ENCODE assay signal across 10 cellular contexts in genomic region chr14:93970967-93971634, GRCh38. TPM values are rescaled to one million over a fixed set of nuclear protein-coding genes. Genes with fewer than 3 reads are reported as not detected.
DNase-seq lines count a peak whose midpoint lies in the region; ATAC-seq, FAIRE-seq and TF ChIP-seq lines count a peak whose summit lies in the region.
"Had no signal": no experiment of that assay in that cellular context is flagged by ENCODE, and none has a peak within 500 bp of the region (broad histone marks: within the 10 kb centered on the region; RNA-seq: fewer than 3 reads in every experiment).

No MANE protein-coding gene starts in this region.

- peak; percentile 82 for ATAC-seq in activated CD8-positive, alpha-beta T cell treated with anti-CD3 and anti-CD28 coated beads, Interleukin-2, amount 10 ng/mL, durations not matched to agents 7 days and 5 days
- ATAC-seq in HepG2: peak; percentile 21; the same call in 2 of the 3 replicates
- ATAC-seq in upper lobe of left lung (ENCODE audit: low FRiP score in 2 of 2): no peak

- H3K36me3 Mint-ChIP-seq in IgD-negative memory B cell: peaks cover 2% of the 10 kb centered on the region
- H3K36me3 Mint-ChIP-seq in activated CD8-positive, alpha-beta T cell treated with anti-CD3 and anti-CD28 coated beads, Interleukin-2, amount 10 ng/mL, durations not matched to agents 7 days and 5 days (ENCODE audit: low read depth): peaks cover 12% of the 10 kb centered on the region

- WGBS in HepG2 (ENCODE audit: low lambda C conversion rate): 4% methylated on average over 5 of the region's 15 CpGs
- WGBS in upper lobe of left lung, 2 donors: 41% methylated on average over 13 to 15 of the region's 15 CpGs
- 76 to 83% methylated on average over 9 to 15 of the region's 15 CpGs for WGBS in testis, 2 donors

- H3K4me1 ChIP-seq in HepG2 (ENCODE audit: insufficient read depth, low read length) (peaks cover 44% of the 10 kb centered on the region), upper lobe of left lung (peaks cover 6 to 19% (median 9%) of the 10 kb centered on the region in 4 donors), testis (no peaks in the 10 kb centered on the region)

- H4K20me1 ChIP-seq in HepG2 (ENCODE audit: insufficient read depth, low read length): no peaks in the 10 kb centered on the region

- H3K9ac ChIP-seq in HepG2 (ENCODE audit: insufficient read depth, low read depth, low read length): no peak overlapping the region

- H3K9me3 ChIP-seq in HepG2 (ENCODE audit: low read length): no peaks in the 10 kb centered on the region
- no peaks in the 10 kb centered on the region for H3K9me3 ChIP-seq in upper lobe of left lung
- H3K9me3 ChIP-seq in testis: no peaks in the 10 kb centered on the region

- H3K36me3 ChIP-seq in HepG2 (replicated peaks in 1 of 2; ENCODE audit: control insufficient read depth in 1 of 2, insufficient read depth in 2 of 2, low read length in 2 of 2) (no peaks in the 10 kb centered on the region; a peak in 1 of 5 replicates), upper lobe of left lung (no peaks in the 10 kb centered on the region), testis (ENCODE audit: low read depth, missing control alignments) (no peaks in the 10 kb centered on the region)

- intact Hi-C loops in HepG2 (cut with micrococcal nuclease; ENCODE audit: unreplicated experiment) (loop anchor here (1.0 kb wide), 2 partner anchors 18 to 32 kb away; no protein-coding TSS in a partner anchor), testis (cut with DNase I; ENCODE audit: low total_unique reads) (no loop called here)

- DNase-seq in DMS79 treated with DMSO at 0.1 percent for 48 hours (lab: John Stamatoyannopoulos, UW): peak; percentile 73
- DNase-seq in GM20000 (ENCODE audit: low spot score): peak; percentile 69
- DNase-seq in activated CD8-positive, alpha-beta T cell treated with anti-CD3 and anti-CD28 coated beads, Interleukin-2, amount 10 ng/mL, durations not matched to agents 7 days and 5 days: peak; percentile 88
- DNase-seq in HepG2 (ENCODE audit: low spot score): no peak
- DNase-seq in upper lobe of left lung: no peak
- no peak for DNase-seq in RCC 7860 (ENCODE audit: low spot score)
- DNase-seq in testis: no peak

- no peak for TF ChIP-seq RAD21 in HepG2 (CRISPR knock-in tag; IDR thresholded peaks at IDR 0.05)

- no peak for FAIRE-seq in HepG2 (lab: Jason Lieb, UNC)
- no peak for FAIRE-seq in RCC 7860 (lab: Jason Lieb, UNC)

- in situ Hi-C loops in HepG2 (cut with HindIII; ENCODE audit: extremely low pct_ligation_motif_present, low pct_unique_long_range_greater_than_20kb): loop anchor here (5.0 kb wide), 1 partner anchor 34 kb away; no protein-coding TSS in a partner anchor

- no peaks in the 10 kb centered on the region for H3K9me3 Mint-ChIP-seq in IgD-negative memory B cell
- H3K9me3 Mint-ChIP-seq in activated CD8-positive, alpha-beta T cell treated with anti-CD3 and anti-CD28 coated beads, Interleukin-2, amount 10 ng/mL, durations not matched to agents 7 days and 5 days (ENCODE audit: insufficient read depth): peaks cover 2% of the 10 kb centered on the region

- TF ChIP-seq CTCF in GM20000 (IDR thresholded peaks at IDR 0.05; ENCODE audit: extremely low read depth, missing control alignments) (no peak), HepG2 (CRISPR knock-in tag; IDR thresholded peaks at IDR 0.05) (no peak; the same call in 1 of the 2 replicates), upper lobe of left lung (IDR thresholded peaks at IDR 0.05) (no peak), testis (IDR thresholded peaks at IDR 0.05) (no peak)

- peaks cover 40 to 55% (median 52%) of the 10 kb centered on the region in 3 donors for H3K4me1 Mint-ChIP-seq in IgD-negative memory B cell
- H3K4me1 Mint-ChIP-seq in activated CD8-positive, alpha-beta T cell treated with anti-CD3 and anti-CD28 coated beads, Interleukin-2, amount 10 ng/mL, durations not matched to agents 7 days and 5 days (ENCODE audit: low read depth): peaks cover 86% of the 10 kb centered on the region

- no peak overlapping the region for H2AFZ ChIP-seq in HepG2 (ENCODE audit: low read length)

- CTCF ChIA-PET in activated CD8-positive, alpha-beta T cell treated with anti-CD3 and anti-CD28 coated beads, Interleukin-2, amount 10 ng/mL, durations not matched to agents 7 days and 5 days (lab: Charles Lee): interaction anchor here (0.7 to 13.0 kb wide), 27 partner anchors 8 to 210 kb away, joined by 3 to 366 read pairs (median 12); partner anchors contain the start of genes CCDC197, DDX24, IFI27L1 and OTUB2
- CTCF ChIA-PET in HepG2 (lab: Yijun Ruan, JAX; ENCODE audit: low intra/inter-chr PET ratio, low total read pairs): interaction anchor here (1.0 to 3.8 kb wide), 5 partner anchors 12 to 65 kb away, joined by 3 to 51 read pairs (median 15); no protein-coding TSS in a partner anchor

- TF ChIP-seq POLR2A in HepG2 (IDR thresholded peaks at IDR 0.05; ENCODE audit: insufficient read depth in 1 of 2, low read depth in 2 of 2, low read length in 2 of 2) (no peak), upper lobe of left lung (IDR thresholded peaks at IDR 0.05) (no peak), testis (IDR thresholded peaks at IDR 0.05) (no peak)

- H3K27me3 ChIP-seq in HepG2 (ENCODE audit: control insufficient read depth in 1 of 2, insufficient read depth in 2 of 2, low read length in 2 of 2) (peaks cover 9 to 45% of the 10 kb centered on the region in 2 experiments), upper lobe of left lung (no peaks in the 10 kb centered on the region), testis (no peaks in the 10 kb centered on the region)

- TF ChIP-seq EP300 in HepG2 (IDR thresholded peaks at IDR 0.05; ENCODE audit: low read depth in 2 of 2, low read length in 2 of 2) (no peak), HepG2 (CRISPR knock-in tag; IDR thresholded peaks at IDR 0.05; ENCODE audit: borderline replicate concordance) (no peak), upper lobe of left lung (IDR thresholded peaks at IDR 0.05) (no peak)

- H3K79me2 ChIP-seq in HepG2 (ENCODE audit: insufficient read depth, low read length): no peaks in the 10 kb centered on the region

- H3K4me3 Mint-ChIP-seq in IgD-negative memory B cell: peak overlapping the region; percentile 84 to 97 (median 90)
- peak overlapping the region; percentile 80 for H3K4me3 Mint-ChIP-seq in activated CD8-positive, alpha-beta T cell treated with anti-CD3 and anti-CD28 coated beads, Interleukin-2, amount 10 ng/mL, durations not matched to agents 7 days and 5 days

- POLR2A ChIA-PET in activated CD8-positive, alpha-beta T cell treated with anti-CD3 and anti-CD28 coated beads, Interleukin-2, amount 10 ng/mL, durations not matched to agents 7 days and 5 days (lab: Charles Lee): interaction anchor here (0.9 to 11.5 kb wide), 10 partner anchors 11 to 109 kb away, joined by 3 to 303 read pairs (median 4); no protein-coding TSS in a partner anchor
- POLR2A ChIA-PET in HepG2 (lab: Yijun Ruan, JAX): interaction anchor here (1.1 to 2.2 kb wide), 4 partner anchors 10 to 31 kb away, joined by 3 to 17 read pairs (median 6); no protein-coding TSS in a partner anchor

- H3K4me3 ChIP-seq in HepG2 (replicated peaks in 1 of 3; ENCODE audit: insufficient read depth in 1 of 3, low read depth in 2 of 3, low read length in 3 of 3) (peak overlapping the region; percentile 5 to 57 (median 9); a peak in 2 of 6 replicates), upper lobe of left lung (peak overlapping the region in 3 of 4 donors; percentile 26 to 47 (median 42)), testis (no peak overlapping the region)

- H3K27ac ChIP-seq in HepG2 (ENCODE audit: extremely low read length, insufficient read depth, low read length): no peak overlapping the region
- peak overlapping the region in 2 of 4 donors; percentile 35 to 39 for H3K27ac ChIP-seq in upper lobe of left lung
- no peak overlapping the region for H3K27ac ChIP-seq in testis

- H3K4me2 ChIP-seq in HepG2 (ENCODE audit: low read depth, low read length): peak overlapping the region; percentile 57

- no TSS peak for BruUV-seq in HepG2 (replicated peaks; lab: Mats Ljungman, UMichigan)

- peaks cover 18% of the 10 kb centered on the region for H3K27me3 Mint-ChIP-seq in IgD-negative memory B cell
- no peaks in the 10 kb centered on the region for H3K27me3 Mint-ChIP-seq in activated CD8-positive, alpha-beta T cell treated with anti-CD3 and anti-CD28 coated beads, Interleukin-2, amount 10 ng/mL, durations not matched to agents 7 days and 5 days (ENCODE audit: low read depth)

- H3K27ac Mint-ChIP-seq in IgD-negative memory B cell: peak overlapping the region; percentile 37 to 84 (median 79)
- H3K27ac Mint-ChIP-seq in activated CD8-positive, alpha-beta T cell treated with anti-CD3 and anti-CD28 coated beads, Interleukin-2, amount 10 ng/mL, durations not matched to agents 7 days and 5 days: peak overlapping the region; percentile 95

RNA-seq across cellular contexts. Expression of gene ASB2, which starts 5.3 kb away (rescaled TPM):
- 3.8 TPM for polyA plus RNA-seq in IgD-negative memory B cell
- total RNA-seq in activated CD8-positive, alpha-beta T cell treated with anti-CD3 and anti-CD28 coated beads, Interleukin-2, amount 10 ng/mL, durations not matched to agents 7 days and 5 days: 10 to 100 TPM; 15.8 to 17.0 TPM
- total RNA-seq in HepG2 (2016; rRNA removed; fragmentation: Illumina TruSeq; extraction: Trizol): 0.46 and 0.82 TPM in 2 replicates
- 0.26 and 0.40 TPM in 2 replicates for total RNA-seq in HepG2 (2016; cell fraction: cytosol; rRNA removed; fragmentation: Illumina TruSeq; extraction: Trizol; ENCODE audit: low read depth)
- total RNA-seq in HepG2 (2016; cell fraction: insoluble cytoplasmic fraction; rRNA removed; fragmentation: Illumina TruSeq; extraction: Trizol): 0.62 and 0.93 TPM in 2 replicates
- 0.37 and 0.83 TPM in 2 replicates for total RNA-seq in HepG2 (2016; cell fraction: membrane; rRNA removed; fragmentation: Illumina TruSeq; extraction: Trizol)
- total RNA-seq in HepG2 (2016; cell fraction: nucleus; rRNA removed; fragmentation: Illumina TruSeq; extraction: Trizol): 1.1 and 1.3 TPM in 2 replicates
- polyA plus RNA-seq in HepG2 (2011; rRNA removed): 4.1 and 4.5 TPM in 2 replicates
- polyA plus RNA-seq in HepG2 (2011; cell fraction: cytosol; rRNA removed): 4.5 and 6.1 TPM in 2 replicates
- 9.6 and 13.9 TPM in 2 replicates for polyA plus RNA-seq in HepG2 (2011; cell fraction: nucleus; rRNA removed)
- 0.48 and 0.80 TPM in 2 replicates for polyA plus RNA-seq in HepG2 (2012)
- polyA plus RNA-seq in HepG2 (2016; cell fraction: cytosol; fragmentation: Illumina TruSeq; extraction: Trizol; ENCODE audit: low read depth): 0.21 and 0.37 TPM in 2 replicates
- polyA plus RNA-seq in HepG2 (2016; cell fraction: insoluble cytoplasmic fraction; fragmentation: Illumina TruSeq; extraction: Trizol; ENCODE audit: low read depth): 0.58 and 0.71 TPM in 2 replicates
- polyA plus RNA-seq in HepG2 (2016; cell fraction: membrane; fragmentation: Illumina TruSeq; extraction: Trizol; ENCODE audit: low read depth): 0.35 and 0.43 TPM in 2 replicates
- polyA plus RNA-seq in HepG2 (2016; cell fraction: nucleus; fragmentation: Illumina TruSeq; extraction: Trizol; ENCODE audit: insufficient read depth, low read depth): 1.0 and 1.6 TPM in 2 replicates
- polyA minus RNA-seq in HepG2 (2011; rRNA and poly(A)+ RNA removed; ENCODE audit: low replicate concordance): 14.4 TPM in 1 of 2 replicates, not detected in the other
- 3.1 and 3.4 TPM in 2 replicates for polyA minus RNA-seq in HepG2 (2011; cell fraction: cytosol; rRNA and poly(A)+ RNA removed)
- polyA minus RNA-seq in HepG2 (2011; cell fraction: nucleus; rRNA and poly(A)+ RNA removed): 3.7 and 6.6 TPM in 2 replicates
- total RNA-seq in upper lobe of left lung: 1 to 10 TPM in 3 of 6 donors, under 1 TPM in 2, not detected in 1; 0.76 to 2.2 (median 1.9) TPM
- 1 to 10 TPM; 3.7 to 4.3 TPM for total RNA-seq in testis
- polyA plus RNA-seq in testis (ENCODE audit: insufficient read depth, low read depth, low replicate concordance): 3.5 TPM
- total RNA-seq: HT1080 had no signal

RNA-seq across cellular contexts. Expression of gene CCDC197, which starts 26.0 kb away (rescaled TPM):
- polyA plus RNA-seq in IgD-negative memory B cell: not detected
- not detected for total RNA-seq in activated CD8-positive, alpha-beta T cell treated with anti-CD3 and anti-CD28 coated beads, Interleukin-2, amount 10 ng/mL, durations not matched to agents 7 days and 5 days
- 0.11 TPM in 1 of 2 replicates, not detected in the other for total RNA-seq in HepG2 (2016; rRNA removed; fragmentation: Illumina TruSeq; extraction: Trizol)
- not detected in 2 replicates for total RNA-seq in HepG2 (2016; cell fraction: cytosol; rRNA removed; fragmentation: Illumina TruSeq; extraction: Trizol; ENCODE audit: low read depth)
- not detected in 2 replicates for total RNA-seq in HepG2 (2016; cell fraction: insoluble cytoplasmic fraction; rRNA removed; fragmentation: Illumina TruSeq; extraction: Trizol)
- not detected in 2 replicates for total RNA-seq in HepG2 (2016; cell fraction: membrane; rRNA removed; fragmentation: Illumina TruSeq; extraction: Trizol)
- not detected in 2 replicates for total RNA-seq in HepG2 (2016; cell fraction: nucleus; rRNA removed; fragmentation: Illumina TruSeq; extraction: Trizol)
- polyA plus RNA-seq in HepG2 (2011; rRNA removed): 0.13 TPM in 1 of 2 replicates, not detected in the other
- polyA plus RNA-seq in HepG2 (2011; cell fraction: cytosol; rRNA removed): not detected in 2 replicates
- 0.17 TPM in 1 of 2 replicates, not detected in the other for polyA plus RNA-seq in HepG2 (2011; cell fraction: nucleus; rRNA removed)
- polyA plus RNA-seq in HepG2 (2012): 0.11 TPM in 1 of 2 replicates, not detected in the other
- not detected in 2 replicates for polyA plus RNA-seq in HepG2 (2016; cell fraction: cytosol; fragmentation: Illumina TruSeq; extraction: Trizol; ENCODE audit: low read depth)
- polyA plus RNA-seq in HepG2 (2016; cell fraction: insoluble cytoplasmic fraction; fragmentation: Illumina TruSeq; extraction: Trizol; ENCODE audit: low read depth): not detected in 2 replicates
- 0.16 TPM in 1 of 2 replicates, not detected in the other for polyA plus RNA-seq in HepG2 (2016; cell fraction: membrane; fragmentation: Illumina TruSeq; extraction: Trizol; ENCODE audit: low read depth)
- polyA plus RNA-seq in HepG2 (2016; cell fraction: nucleus; fragmentation: Illumina TruSeq; extraction: Trizol; ENCODE audit: insufficient read depth, low read depth): 0.33 TPM in 1 of 2 replicates, not detected in the other
- polyA minus RNA-seq in HepG2 (2011; rRNA and poly(A)+ RNA removed; ENCODE audit: low replicate concordance): 0.20 TPM in 1 of 2 replicates, not detected in the other
- not detected in 2 replicates for polyA minus RNA-seq in HepG2 (2011; cell fraction: cytosol; rRNA and poly(A)+ RNA removed)
- polyA minus RNA-seq in HepG2 (2011; cell fraction: nucleus; rRNA and poly(A)+ RNA removed): not detected in 2 replicates
- not detected for total RNA-seq in upper lobe of left lung
- total RNA-seq in testis: 10 to 100 TPM in 1 of 2 donors, 1 to 10 TPM in 1; 5.6 to 20.7 TPM
- polyA plus RNA-seq in testis (ENCODE audit: insufficient read depth, low read depth, low replicate concordance): 31.0 TPM
- total RNA-seq: glomerular endothelial cell, HT1080 had no signal

RNA-seq across cellular contexts. Expression of gene FAM181A, which starts 44.0 kb away (rescaled TPM):
- not detected for polyA plus RNA-seq in IgD-negative memory B cell
- not detected for total RNA-seq in activated CD8-positive, alpha-beta T cell treated with anti-CD3 and anti-CD28 coated beads, Interleukin-2, amount 10 ng/mL, durations not matched to agents 7 days and 5 days
- 1.1 and 1.5 TPM in 2 replicates for total RNA-seq in HepG2 (2016; rRNA removed; fragmentation: Illumina TruSeq; extraction: Trizol)
- total RNA-seq in HepG2 (2016; cell fraction: cytosol; rRNA removed; fragmentation: Illumina TruSeq; extraction: Trizol; ENCODE audit: low read depth): 0.18 and 0.51 TPM in 2 replicates
- 0.95 and 1.2 TPM in 2 replicates for total RNA-seq in HepG2 (2016; cell fraction: insoluble cytoplasmic fraction; rRNA removed; fragmentation: Illumina TruSeq; extraction: Trizol)
- total RNA-seq in HepG2 (2016; cell fraction: membrane; rRNA removed; fragmentation: Illumina TruSeq; extraction: Trizol): 1.1 and 1.4 TPM in 2 replicates
- total RNA-seq in HepG2 (2016; cell fraction: nucleus; rRNA removed; fragmentation: Illumina TruSeq; extraction: Trizol): 0.38 and 1.1 TPM in 2 replicates
- 0.80 and 1.1 TPM in 2 replicates for polyA plus RNA-seq in HepG2 (2011; rRNA removed)
- 0.47 and 0.89 TPM in 2 replicates for polyA plus RNA-seq in HepG2 (2011; cell fraction: cytosol; rRNA removed)
- 0.45 and 0.61 TPM in 2 replicates for polyA plus RNA-seq in HepG2 (2011; cell fraction: nucleus; rRNA removed)
- polyA plus RNA-seq in HepG2 (2012): 0.69 and 0.97 TPM in 2 replicates
- 0.54 and 0.60 TPM in 2 replicates for polyA plus RNA-seq in HepG2 (2016; cell fraction: cytosol; fragmentation: Illumina TruSeq; extraction: Trizol; ENCODE audit: low read depth)
- polyA plus RNA-seq in HepG2 (2016; cell fraction: insoluble cytoplasmic fraction; fragmentation: Illumina TruSeq; extraction: Trizol; ENCODE audit: low read depth): 1.4 and 1.8 TPM in 2 replicates
- polyA plus RNA-seq in HepG2 (2016; cell fraction: membrane; fragmentation: Illumina TruSeq; extraction: Trizol; ENCODE audit: low read depth): 0.57 and 0.84 TPM in 2 replicates
- 1.6 and 2.1 TPM in 2 replicates for polyA plus RNA-seq in HepG2 (2016; cell fraction: nucleus; fragmentation: Illumina TruSeq; extraction: Trizol; ENCODE audit: insufficient read depth, low read depth)
- polyA minus RNA-seq in HepG2 (2011; rRNA and poly(A)+ RNA removed; ENCODE audit: low replicate concordance): 1.6 TPM in 1 of 2 replicates, not detected in the other
- not detected in 2 replicates for polyA minus RNA-seq in HepG2 (2011; cell fraction: cytosol; rRNA and poly(A)+ RNA removed)
- not detected in 2 replicates for polyA minus RNA-seq in HepG2 (2011; cell fraction: nucleus; rRNA and poly(A)+ RNA removed)
- total RNA-seq in upper lobe of left lung: 10 to 100 TPM in 1 of 6 donors, 1 to 10 TPM in 3, not detected in 2; 1.6 to 13.4 (median 1.9) TPM
- total RNA-seq in testis: 10 to 100 TPM; 12.7 to 18.0 TPM
- 48.5 TPM for polyA plus RNA-seq in testis (ENCODE audit: insufficient read depth, low read depth, low replicate concordance)
- total RNA-seq: glomerular endothelial cell, HT1080 had no signal

RNA-seq across cellular contexts. Expression of gene OTUB2, which starts 55.0 kb away (rescaled TPM):
- polyA plus RNA-seq in IgD-negative memory B cell: 0.19 TPM
- total RNA-seq in activated CD8-positive, alpha-beta T cell treated with anti-CD3 and anti-CD28 coated beads, Interleukin-2, amount 10 ng/mL, durations not matched to agents 7 days and 5 days: 1 to 10 TPM; 1.4 to 1.7 TPM
- total RNA-seq in HepG2 (2016; rRNA removed; fragmentation: Illumina TruSeq; extraction: Trizol): 2.2 and 2.4 TPM in 2 replicates
- total RNA-seq in HepG2 (2016; cell fraction: cytosol; rRNA removed; fragmentation: Illumina TruSeq; extraction: Trizol; ENCODE audit: low read depth): 0.30 and 0.44 TPM in 2 replicates
- total RNA-seq in HepG2 (2016; cell fraction: insoluble cytoplasmic fraction; rRNA removed; fragmentation: Illumina TruSeq; extraction: Trizol): 1.8 and 1.9 TPM in 2 replicates
- 1.2 and 1.4 TPM in 2 replicates for total RNA-seq in HepG2 (2016; cell fraction: membrane; rRNA removed; fragmentation: Illumina TruSeq; extraction: Trizol)
- total RNA-seq in HepG2 (2016; cell fraction: nucleus; rRNA removed; fragmentation: Illumina TruSeq; extraction: Trizol): 2.6 and 3.1 TPM in 2 replicates
- 2.4 and 3.0 TPM in 2 replicates for polyA plus RNA-seq in HepG2 (2011; rRNA removed)
- polyA plus RNA-seq in HepG2 (2011; cell fraction: cytosol; rRNA removed): 2.3 and 2.6 TPM in 2 replicates
- 3.9 and 4.1 TPM in 2 replicates for polyA plus RNA-seq in HepG2 (2011; cell fraction: nucleus; rRNA removed)
- 1.4 and 1.9 TPM in 2 replicates for polyA plus RNA-seq in HepG2 (2012)
- polyA plus RNA-seq in HepG2 (2016; cell fraction: cytosol; fragmentation: Illumina TruSeq; extraction: Trizol; ENCODE audit: low read depth): 0.21 and 0.70 TPM in 2 replicates
- 2.0 and 2.3 TPM in 2 replicates for polyA plus RNA-seq in HepG2 (2016; cell fraction: insoluble cytoplasmic fraction; fragmentation: Illumina TruSeq; extraction: Trizol; ENCODE audit: low read depth)
- polyA plus RNA-seq in HepG2 (2016; cell fraction: membrane; fragmentation: Illumina TruSeq; extraction: Trizol; ENCODE audit: low read depth): 0.58 and 1.0 TPM in 2 replicates
- 2.1 and 2.3 TPM in 2 replicates for polyA plus RNA-seq in HepG2 (2016; cell fraction: nucleus; fragmentation: Illumina TruSeq; extraction: Trizol; ENCODE audit: insufficient read depth, low read depth)
- 0.49 and 8.2 TPM in 2 replicates for polyA minus RNA-seq in HepG2 (2011; rRNA and poly(A)+ RNA removed; ENCODE audit: low replicate concordance)
- polyA minus RNA-seq in HepG2 (2011; cell fraction: cytosol; rRNA and poly(A)+ RNA removed): 3.3 and 4.7 TPM in 2 replicates
- 10.0 and 11.3 TPM in 2 replicates for polyA minus RNA-seq in HepG2 (2011; cell fraction: nucleus; rRNA and poly(A)+ RNA removed)
- total RNA-seq in upper lobe of left lung: 1 to 10 TPM in 4 of 6 donors, under 1 TPM in 2; 0.22 to 1.8 (median 1.1) TPM
- 10 to 100 TPM in 1 of 2 donors, 1 to 10 TPM in 1; 8.4 to 19.3 TPM for total RNA-seq in testis
- polyA plus RNA-seq in testis (ENCODE audit: insufficient read depth, low read depth, low replicate concordance): 16.8 TPM

Comparison
In these comparisons a context has a peak if more than half of its experiments do, and no peak if none do; other contexts are left out.
1. DNase-seq: peak in DMS79 treated with DMSO at 0.1 percent for 48 hours (single experiment), GM20000 (single experiment) and activated CD8-positive, alpha-beta T cell treated with anti-CD3 and anti-CD28 coated beads, Interleukin-2, amount 10 ng/mL, durations not matched to agents 7 days and 5 days (single experiment); none in HepG2 (single experiment), upper lobe of left lung (0 of 2), RCC 7860 (single experiment) and testis (single experiment).
2. ATAC-seq: peak in activated CD8-positive, alpha-beta T cell treated with anti-CD3 and anti-CD28 coated beads, Interleukin-2, amount 10 ng/mL, durations not matched to agents 7 days and 5 days (single experiment) and HepG2 (single experiment); none in upper lobe of left lung (0 of 2).
3. H3K4me3 ChIP-seq: peak in HepG2 (3 of 3) and upper lobe of left lung (3 of 4); none in testis (0 of 2).
4. RNA of gene CCDC197, which starts 26.0 kb away (total RNA-seq): 5.6 to 20.7 TPM in testis; 0.11 TPM in HepG2, not detected in activated CD8-positive, alpha-beta T cell treated with anti-CD3 and anti-CD28 coated beads, Interleukin-2, amount 10 ng/mL, durations not matched to agents 7 days and 5 days and not detected in upper lobe of left lung; every median in the first group is over 4 times any median in the second.